In the genomic region with DNA sequence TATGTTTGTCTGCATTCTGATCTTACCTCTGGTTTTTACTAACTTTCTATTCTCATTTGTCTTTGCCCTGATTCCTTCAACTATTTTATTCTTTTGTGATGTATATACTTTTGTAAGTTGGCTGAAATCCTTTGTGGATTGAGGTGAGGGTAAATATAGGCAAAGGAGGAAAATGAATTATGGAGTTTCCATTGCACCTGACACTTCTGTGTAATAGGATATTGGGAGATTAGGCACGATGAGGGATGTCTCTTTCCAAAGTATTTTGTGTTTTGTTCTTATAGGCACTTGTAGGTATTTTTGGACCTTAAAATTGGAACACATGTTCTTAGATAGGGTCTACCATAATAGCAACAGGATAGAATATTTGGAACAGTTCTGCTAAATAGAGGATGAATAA, we compare ENCODE assay signal across 1 cellular context.
TF ChIP-seq lines count a peak whose summit lies in the region.

No MANE protein-coding gene starts in this region.

TF ChIP-seq in HEK293, 187 proteins besides CTCF, POLR2A, EP300 and RAD21 (continued from another document):
- TF ChIP-seq, protein P1, sequence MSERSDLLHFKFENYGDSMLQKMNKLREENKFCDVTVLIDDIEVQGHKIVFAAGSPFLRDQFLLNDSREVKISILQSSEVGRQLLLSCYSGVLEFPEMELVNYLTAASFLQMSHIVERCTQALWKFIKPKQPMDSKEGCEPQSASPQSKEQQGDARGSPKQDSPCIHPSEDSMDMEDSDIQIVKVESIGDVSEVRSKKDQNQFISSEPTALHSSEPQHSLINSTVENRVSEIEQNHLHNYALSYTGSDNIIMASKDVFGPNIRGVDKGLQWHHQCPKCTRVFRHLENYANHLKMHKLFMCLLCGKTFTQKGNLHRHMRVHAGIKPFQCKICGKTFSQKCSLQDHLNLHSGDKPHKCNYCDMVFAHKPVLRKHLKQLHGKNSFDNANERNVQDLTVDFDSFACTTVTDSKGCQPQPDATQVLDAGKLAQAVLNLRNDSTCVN (tag by site-specific recombination; optimal IDR thresholded peaks at IDR 0.05) = no peak
- no peak for TF ChIP-seq ZNF155 (tag by site-specific recombination; IDR thresholded peaks at IDR 0.05)
- TF ChIP-seq, protein P2, sequence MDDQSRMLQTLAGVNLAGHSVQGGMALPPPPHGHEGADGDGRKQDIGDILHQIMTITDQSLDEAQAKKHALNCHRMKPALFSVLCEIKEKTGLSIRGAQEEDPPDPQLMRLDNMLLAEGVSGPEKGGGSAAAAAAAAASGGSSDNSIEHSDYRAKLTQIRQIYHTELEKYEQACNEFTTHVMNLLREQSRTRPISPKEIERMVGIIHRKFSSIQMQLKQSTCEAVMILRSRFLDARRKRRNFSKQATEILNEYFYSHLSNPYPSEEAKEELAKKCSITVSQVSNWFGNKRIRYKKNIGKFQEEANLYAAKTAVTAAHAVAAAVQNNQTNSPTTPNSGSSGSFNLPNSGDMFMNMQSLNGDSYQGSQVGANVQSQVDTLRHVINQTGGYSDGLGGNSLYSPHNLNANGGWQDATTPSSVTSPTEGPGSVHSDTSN (CRISPR knock-in tag; IDR thresholded peaks at IDR 0.05) = no peak
- peak; percentile 53; the same call in 1 of the 2 replicates for TF ChIP-seq ZNF843 (tag by site-specific recombination; IDR thresholded peaks at IDR 0.05)
- TF ChIP-seq ZNF677 (tag by site-specific recombination; IDR thresholded peaks at IDR 0.05) = no peak
- 0 out of 2 replicates have a peak, but pooled peaks have one; percentile 28 for TF ChIP-seq BCL6B (tag by site-specific recombination; IDR thresholded peaks at IDR 0.05)
- TF ChIP-seq, protein P3, sequence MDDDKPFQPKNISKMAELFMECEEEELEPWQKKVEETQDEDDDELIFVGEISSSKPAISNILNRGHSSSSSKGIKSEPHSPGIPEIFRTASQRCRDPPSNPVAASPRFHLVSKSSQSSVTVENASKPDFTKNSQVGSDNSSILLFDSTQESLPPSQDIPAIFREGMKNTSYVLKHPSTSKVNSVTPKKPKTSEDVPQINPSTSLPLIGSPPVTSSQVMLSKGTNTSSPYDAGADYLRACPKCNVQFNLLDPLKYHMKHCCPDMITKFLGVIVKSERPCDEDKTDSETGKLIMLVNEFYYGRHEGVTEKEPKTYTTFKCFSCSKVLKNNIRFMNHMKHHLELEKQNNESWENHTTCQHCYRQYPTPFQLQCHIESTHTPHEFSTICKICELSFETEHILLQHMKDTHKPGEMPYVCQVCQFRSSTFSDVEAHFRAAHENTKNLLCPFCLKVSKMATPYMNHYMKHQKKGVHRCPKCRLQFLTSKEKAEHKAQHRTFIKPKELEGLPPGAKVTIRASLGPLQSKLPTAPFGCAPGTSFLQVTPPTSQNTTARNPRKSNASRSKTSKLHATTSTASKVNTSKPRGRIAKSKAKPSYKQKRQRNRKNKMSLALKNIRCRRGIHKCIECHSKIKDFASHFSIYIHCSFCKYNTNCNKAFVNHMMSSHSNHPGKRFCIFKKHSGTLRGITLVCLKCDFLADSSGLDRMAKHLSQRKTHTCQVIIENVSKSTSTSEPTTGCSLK (tag by site-specific recombination; IDR thresholded peaks at IDR 0.05) = no peak
- TF ChIP-seq MZF1 (tag by site-specific recombination; IDR thresholded peaks at IDR 0.05; ENCODE audit: borderline replicate concordance) = no peak
- TF ChIP-seq ZNF510 (tag by site-specific recombination; IDR thresholded peaks at IDR 0.05; ENCODE audit: insufficient replicate concordance) = peak; percentile 8
